Comparison of ENCODE assay signal across 24 cellular contexts in the genomic region with DNA sequence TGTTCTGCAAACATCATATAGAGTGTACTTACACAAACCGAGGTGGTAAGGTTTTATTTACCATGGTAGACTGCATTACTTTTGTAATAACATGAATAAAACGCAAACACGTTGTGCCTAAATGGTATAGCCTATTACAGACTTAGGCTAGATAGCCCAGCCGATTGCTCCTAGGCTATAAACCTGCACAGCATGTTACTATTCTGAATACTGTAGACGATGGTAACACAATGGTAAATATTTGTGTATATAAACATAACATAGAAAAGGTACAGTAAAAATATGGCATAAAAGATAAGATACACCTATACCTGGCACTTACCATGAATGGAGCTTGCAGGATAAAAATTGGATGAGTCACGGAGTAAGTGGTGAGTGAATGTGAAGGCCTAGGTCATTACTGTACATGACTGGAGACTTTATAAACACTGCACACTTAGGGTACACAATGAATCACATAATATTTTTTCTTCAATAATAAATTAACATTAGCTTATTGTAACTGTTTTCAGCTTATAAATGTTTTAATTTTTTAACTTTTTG. TPM values are rescaled to one million over a fixed set of nuclear protein-coding genes. Genes with fewer than 3 reads are reported as not detected.
"Had no signal": no experiment of that assay in that cellular context is flagged by ENCODE, and none has a peak within 500 bp of the region (broad histone marks: within the 10 kb centered on the region; RNA-seq: fewer than 3 reads in every experiment).

No MANE protein-coding gene starts in this region.

- H3K4me3 ChIP-seq: ascending aorta, gastroesophageal sphincter, heart left ventricle, neural progenitor cell, right atrium auricular region, stomach, vagina had no signal

- H3K9me3 ChIP-seq: ascending aorta, gastroesophageal sphincter, heart left ventricle, right atrium auricular region, stomach, vagina had no signal

- H3K4me2 ChIP-seq: neural progenitor cell had no signal

- FAIRE-seq: endometrium had no signal

- H3K27ac ChIP-seq: ascending aorta, gastroesophageal sphincter, heart left ventricle, neural progenitor cell, right atrium auricular region, stomach, vagina had no signal

- H3K9ac ChIP-seq: neural progenitor cell had no signal

- H3K27me3 ChIP-seq: ascending aorta, neural progenitor cell, right atrium auricular region, stomach, vagina had no signal

- H3K36me3 ChIP-seq: ascending aorta, gastroesophageal sphincter, heart left ventricle, neural progenitor cell, right atrium auricular region, stomach, vagina had no signal

- H3K4me1 ChIP-seq: ascending aorta, gastroesophageal sphincter, heart left ventricle, neural progenitor cell, right atrium auricular region, stomach, vagina had no signal

- H2AFZ ChIP-seq: neural progenitor cell had no signal

- DNase-seq: activated B cell treated with CpG ODN at 0.5 μM for 24 hours; activated CD4-positive, alpha-beta T cell treated with anti-CD3 and anti-CD28 coated beads for 4 hours; activated CD8-positive, alpha-beta T cell treated with anti-CD3 and anti-CD28 coated beads for 36 hours; activated effector memory CD4-positive, alpha-beta T cell treated with Interleukin-2 at 50 U/mL for 16 hours; activated naive CD4-positive, alpha-beta T cell treated with anti-CD3 and anti-CD28 coated beads, Interleukin-2, amount 10 ng/mL, durations not matched to agents 7 days and 5 days; activated T-cell treated with anti-CD3 and anti-CD28 coated beads, Interleukin-2, amount 50 U/mL, for 4 hours; cerebellar nuclear complex; cortex of kidney; heart left ventricle; left ventricle myocardium superior; naive thymus-derived CD4-positive, alpha-beta T cell; stimulated activated CD4-positive, alpha-beta T cell treated with anti-CD3 and anti-CD28 coated beads, Interleukin-2, amount 100 ng/mL, for 48 hours; stomach; trophoblast cell had no signal

RNA-seq across cellular contexts. Expression of a gene that starts 16.3 kb away (rescaled TPM):
- total RNA-seq: activated B cell treated with CpG ODN at 0.5 μM for 24 hours; activated CD8-positive, alpha-beta T cell treated with anti-CD3 and anti-CD28 coated beads for 36 hours; ascending aorta; gastroesophageal sphincter; heart left ventricle; left ventricle myocardium superior; naive thymus-derived CD4-positive, alpha-beta T cell; osteoblast; right atrium auricular region; skeletal muscle tissue; stomach; temporal lobe; vagina had no signal
- polyA plus RNA-seq: esophagus; heart left ventricle; naive thymus-derived CD4-positive, alpha-beta T cell; stomach had no signal
